Comparison of ENCODE assay signal across 24 cellular contexts in genomic region chr15:74682954-74683353, GRCh38. TPM values are rescaled to one million over a fixed set of nuclear protein-coding genes. Genes with fewer than 3 reads are reported as not detected.
A peak's percentile ranks its signal among the peaks of the same experiment; 100 is the strongest.
DNase-seq lines count a peak whose midpoint lies in the region; ATAC-seq and TF ChIP-seq lines count a peak whose summit lies in the region.
"Had no signal": no experiment of that assay in that cellular context is flagged by ENCODE, and none has a peak within 500 bp of the region (broad histone marks: within the 10 kb centered on the region; RNA-seq: fewer than 3 reads in every experiment).

No MANE protein-coding gene starts in this region.

- H2AFZ ChIP-seq in hepatocyte, result no peak overlapping the region
- H2AFZ ChIP-seq: GM23248 had no signal

- DNase-seq in activated T-cell treated with anti-CD3 and anti-CD28 coated beads, Interleukin-2, amount 50 U/mL, for 24 hours, result no peak
- no peak for DNase-seq in activated T-cell treated with anti-CD3 and anti-CD28 coated beads for 4 hours
- no peak for DNase-seq in stimulated activated naive CD8-positive, alpha-beta T cell treated with anti-CD3 and anti-CD28 coated beads, Interleukin-15, amount 100 ng/mL, for 72 hours
- no peak for DNase-seq in stimulated activated naive CD8-positive, alpha-beta T cell treated with anti-CD3 and anti-CD28 coated beads, Interleukin-15, Interleukin-2, amounts not matched to agents 100 U/mL and 50 U/mL, for 24 hours
- no peak for DNase-seq in effector memory CD8-positive, alpha-beta T cell
- no peak for DNase-seq in hepatocyte (ENCODE audit: low spot score)
- DNase-seq: 8988T; ACHN; AML-193; BE2C; CD4-positive, alpha-beta T cell; CD8-positive, alpha-beta memory T cell; DMS 273 treated with DMSO at 0.1 percent for 48 hours; DMS79; EL; GDM1; GM23248; H9 had no signal

- H3K9me2 ChIP-seq in hepatocyte (replicated peaks; ENCODE audit: insufficient read depth), result no peaks in the 10 kb centered on the region

- peaks cover 14% of the 10 kb centered on the region for H4K20me1 ChIP-seq in hepatocyte (ENCODE audit: insufficient read depth, poor library complexity, severe bottlenecking)

- TF ChIP-seq CTCF in hepatocyte (IDR thresholded peaks at IDR 0.05; ENCODE audit: poor library complexity), result no peak

- H3K27me3 ChIP-seq in hepatocyte, result no peaks in the 10 kb centered on the region
- H3K27me3 ChIP-seq: BE2C; BLaER1 treated with 17β-estradiol and CSF1 and Interleukin-3, amounts not matched to agents 10 nM and 100 nM had no signal

- peak; percentile 45 for ATAC-seq in stimulated activated naive CD8-positive, alpha-beta T cell treated with anti-CD3 and anti-CD28 coated beads, Interleukin-15, amount 100 ng/mL, for 72 hours
- no peak for ATAC-seq in stimulated activated naive CD8-positive, alpha-beta T cell treated with anti-CD3 and anti-CD28 coated beads, Interleukin-15, Interleukin-2, amounts not matched to agents 100 U/mL and 50 U/mL, for 24 hours
- no peak for ATAC-seq in effector memory CD8-positive, alpha-beta T cell (replicated peaks)
- no peak for ATAC-seq in HG03378 (IDR thresholded peaks at IDR 0.05; ENCODE audit: unreplicated experiment)
- ATAC-seq: A549, GM12878, HCT116 had no signal

- H3K4me1 Mint-ChIP-seq in activated T-cell treated with anti-CD3 and anti-CD28 coated beads, Interleukin-2, amount 50 U/mL, for 24 hours (ENCODE audit: low read depth), result peaks cover 26% of the 10 kb centered on the region
- peaks cover 5% of the 10 kb centered on the region for H3K4me1 Mint-ChIP-seq in stimulated activated naive CD8-positive, alpha-beta T cell treated with anti-CD3 and anti-CD28 coated beads, Interleukin-15, amount 100 ng/mL, for 72 hours
- H3K4me1 Mint-ChIP-seq in effector memory CD8-positive, alpha-beta T cell (ENCODE audit: low read depth in 2 of 2), result peaks cover 1 to 13% of the 10 kb centered on the region in 2 donors
- H3K4me1 Mint-ChIP-seq: H9 had no signal

- H3K4me3 ChIP-seq in hepatocyte, result no peak overlapping the region
- H3K4me3 ChIP-seq: A549; BLaER1 treated with 17β-estradiol and CSF1 and Interleukin-3, amounts not matched to agents 10 nM and 100 nM; GM12878; GM23248 had no signal

- H3K9me3 Mint-ChIP-seq in activated T-cell treated with anti-CD3 and anti-CD28 coated beads, Interleukin-2, amount 50 U/mL, for 24 hours, result peaks cover 3% of the 10 kb centered on the region
- H3K9me3 Mint-ChIP-seq in stimulated activated naive CD8-positive, alpha-beta T cell treated with anti-CD3 and anti-CD28 coated beads, Interleukin-15, amount 100 ng/mL, for 72 hours, result peaks cover 6 to 10% of the 10 kb centered on the region in 2 donors
- H3K9me3 Mint-ChIP-seq in effector memory CD8-positive, alpha-beta T cell, result peaks cover 0 to 2% of the 10 kb centered on the region in 2 donors

- H3K4me3 Mint-ChIP-seq in activated T-cell treated with anti-CD3 and anti-CD28 coated beads, Interleukin-2, amount 50 U/mL, for 24 hours, result no peak overlapping the region
- no peak overlapping the region for H3K4me3 Mint-ChIP-seq in stimulated activated naive CD8-positive, alpha-beta T cell treated with anti-CD3 and anti-CD28 coated beads, Interleukin-15, amount 100 ng/mL, for 72 hours
- H3K4me3 Mint-ChIP-seq in effector memory CD8-positive, alpha-beta T cell, result no peak overlapping the region
- H3K4me3 Mint-ChIP-seq: CD14-positive monocyte; CD4-positive, alpha-beta T cell; CD8-positive, alpha-beta memory T cell; H9 had no signal

- no peaks in the 10 kb centered on the region for H3K9me3 ChIP-seq in hepatocyte (ENCODE audit: low read depth)
- H3K9me3 ChIP-seq: BE2C had no signal

- H3K36me3 Mint-ChIP-seq in activated T-cell treated with anti-CD3 and anti-CD28 coated beads, Interleukin-2, amount 50 U/mL, for 24 hours (ENCODE audit: low read depth), result peaks cover 41% of the 10 kb centered on the region
- H3K36me3 Mint-ChIP-seq in effector memory CD8-positive, alpha-beta T cell (ENCODE audit: insufficient read depth), result peaks cover 7% of the 10 kb centered on the region

- no peaks in the 10 kb centered on the region for H3K27me3 Mint-ChIP-seq in activated T-cell treated with anti-CD3 and anti-CD28 coated beads, Interleukin-2, amount 50 U/mL, for 24 hours
- H3K27me3 Mint-ChIP-seq in stimulated activated naive CD8-positive, alpha-beta T cell treated with anti-CD3 and anti-CD28 coated beads, Interleukin-15, amount 100 ng/mL, for 72 hours, result no peaks in the 10 kb centered on the region
- H3K27me3 Mint-ChIP-seq in effector memory CD8-positive, alpha-beta T cell, result no peaks in the 10 kb centered on the region
- H3K27me3 Mint-ChIP-seq: CD4-positive, alpha-beta T cell; CD8-positive, alpha-beta memory T cell had no signal

- H3K79me2 ChIP-seq in hepatocyte, result peaks cover 95% of the 10 kb centered on the region

- no peaks in the 10 kb centered on the region for H3K4me1 ChIP-seq in hepatocyte (ENCODE audit: insufficient read depth)
- H3K4me1 ChIP-seq: A549, BE2C had no signal

- no peaks in the 10 kb centered on the region for H3K36me3 ChIP-seq in hepatocyte (replicated peaks; ENCODE audit: insufficient read depth, low read depth)

- H3K4me2 ChIP-seq in hepatocyte, result no peak overlapping the region
- H3K4me2 ChIP-seq: A549; BLaER1 treated with 17β-estradiol and CSF1 and Interleukin-3, amounts not matched to agents 10 nM and 100 nM had no signal

- peak overlapping the region; percentile 37 for H3K27ac Mint-ChIP-seq in activated T-cell treated with anti-CD3 and anti-CD28 coated beads, Interleukin-2, amount 50 U/mL, for 24 hours
- peak overlapping the region in 1 of 2 donors; percentile 46 for H3K27ac Mint-ChIP-seq in stimulated activated naive CD8-positive, alpha-beta T cell treated with anti-CD3 and anti-CD28 coated beads, Interleukin-15, amount 100 ng/mL, for 72 hours
- peak overlapping the region; percentile 41 to 75 for H3K27ac Mint-ChIP-seq in effector memory CD8-positive, alpha-beta T cell
- H3K27ac Mint-ChIP-seq: CD4-positive, alpha-beta T cell; H9 had no signal

- WGBS in hepatocyte (ENCODE audit: low lambda C conversion rate, missing lambda C conversion rate), result 100% methylated on average over 3 of the region's 3 CpGs

- no peak overlapping the region for H3K27ac ChIP-seq in hepatocyte
- H3K27ac ChIP-seq: A549; BLaER1 treated with 17β-estradiol and CSF1 and Interleukin-3, amounts not matched to agents 10 nM and 100 nM; GM23248 had no signal

RNA-seq across cellular contexts. Expression of gene EDC3, which starts 12.9 kb away (rescaled TPM):
- 11.5 and 15.0 TPM in 2 replicates for total RNA-seq in hepatocyte
- 21.1 and 31.4 TPM in 2 replicates for polyA plus RNA-seq in hepatocyte

RNA-seq across cellular contexts. Expression of gene CYP1A1, which starts 42.4 kb away (rescaled TPM):
- 17.0 and 23.5 TPM in 2 replicates for total RNA-seq in hepatocyte
- 19.1 and 22.6 TPM in 2 replicates for polyA plus RNA-seq in hepatocyte
- total RNA-seq: CD4-positive, alpha-beta T cell; GM23248 had no signal
- polyA plus RNA-seq: CD14-positive monocyte, GM23248 had no signal
